In genomic region chr1:38860464-38860816, GRCh38 we compare ENCODE assay signal across 9 cellular contexts. TPM values are rescaled to one million over a fixed set of nuclear protein-coding genes. Genes with fewer than 3 reads are reported as not detected.
DNase-seq lines count a peak whose midpoint lies in the region; ATAC-seq, FAIRE-seq and TF ChIP-seq lines count a peak whose summit lies in the region.
"Had no signal": no experiment of that assay in that cellular context is flagged by ENCODE, and none has a peak within 500 bp of the region (broad histone marks: within the 10 kb centered on the region; RNA-seq: fewer than 3 reads in every experiment).

No MANE protein-coding gene starts in this region.

- no peak for ATAC-seq in HG02885 (IDR thresholded peaks at IDR 0.05; ENCODE audit: poor library complexity, unreplicated experiment)

- H3K9me3 ChIP-seq in DOHH2 (ENCODE audit: control insufficient read depth, insufficient read depth, low read length) (no peaks in the 10 kb centered on the region), OCI-LY7 (ENCODE audit: low read length) (no peaks in the 10 kb centered on the region), ovary (no peaks in the 10 kb centered on the region)

- no peak for FAIRE-seq in GM12891 (lab: Jason Lieb, UNC)

- TSS peak; percentile 62 for BruUV-seq in OCI-LY7 (replicated peaks; lab: Mats Ljungman, UMichigan)

- H4K20me1 ChIP-seq in DOHH2 (ENCODE audit: control insufficient read depth, insufficient read depth, low read depth, low read length) (peaks cover 4% of the 10 kb centered on the region; the same call in 1 of the 2 replicates), OCI-LY7 (ENCODE audit: insufficient read depth, low read length) (0 out of 2 replicates have a peak, but pooled peaks cover 4% of the 10 kb centered on the region)

- peaks cover 25% of the 10 kb centered on the region for H3K4me1 ChIP-seq in DOHH2 (ENCODE audit: control insufficient read depth, low read length)
- H3K4me1 ChIP-seq in OCI-LY7 (ENCODE audit: insufficient read depth, low read length, poor library complexity, severe bottlenecking), result peaks cover 18% of the 10 kb centered on the region
- H3K4me1 ChIP-seq in ovary (ENCODE audit: insufficient read depth), result peaks cover 9% of the 10 kb centered on the region

- H3K4me3 ChIP-seq in DOHH2 (ENCODE audit: low read length), result peak overlapping the region; percentile 99
- H3K4me3 ChIP-seq in OCI-LY7 (ENCODE audit: low read depth, low read length, poor library complexity, severe bottlenecking), result peak overlapping the region; percentile 91
- peak overlapping the region; percentile 65 for H3K4me3 ChIP-seq in epithelial cell of esophagus (ENCODE audit: low read length)
- H3K4me3 ChIP-seq in ovary, result peak overlapping the region; percentile 87

- TF ChIP-seq POLR2A in ovary (IDR thresholded peaks at IDR 0.05) (no peak), GM12891 (IDR thresholded peaks at IDR 0.05; ENCODE audit: low read depth, low read length) (no peak)

- 2 to 4% (median 2%) methylated on average over 6 of the region's 6 CpGs for WGBS in ovary, 3 donors

- H3K27ac ChIP-seq in DOHH2 (ENCODE audit: low read depth, low read length), result no peak overlapping the region
- H3K27ac ChIP-seq in OCI-LY7 (ENCODE audit: low read depth, low read length, poor library complexity, severe bottlenecking), result no peak overlapping the region
- no peak overlapping the region for H3K27ac ChIP-seq in ovary

- peaks cover 42% of the 10 kb centered on the region for H3K36me3 ChIP-seq in DOHH2 (ENCODE audit: control insufficient read depth, low read length)
- peaks cover 36% of the 10 kb centered on the region for H3K36me3 ChIP-seq in OCI-LY7 (ENCODE audit: insufficient read depth, low read length)
- H3K36me3 ChIP-seq in ovary, result no peaks in the 10 kb centered on the region

- CTCF ChIA-PET in OCI-LY7 (lab: Charles Lee; ENCODE audit: unreplicated experiment), result no interaction called here

- H3K27me3 ChIP-seq in DOHH2 (ENCODE audit: control insufficient read depth, low read length) (no peaks in the 10 kb centered on the region), ovary (no peaks in the 10 kb centered on the region)

- H3F3A ChIP-seq in DOHH2 (ENCODE audit: control insufficient read depth, insufficient read depth), result 0 out of 2 replicates have a peak, but pooled peaks cover 2% of the 10 kb centered on the region

- H3K4me2 ChIP-seq in DOHH2 (ENCODE audit: low read length) (peak overlapping the region; percentile 99), OCI-LY7 (ENCODE audit: low read length) (peak overlapping the region; percentile 92)

- H3K79me2 ChIP-seq in DOHH2 (ENCODE audit: control insufficient read depth, low read length) (peaks cover 31% of the 10 kb centered on the region), OCI-LY7 (ENCODE audit: insufficient read depth, low read depth, low read length) (peaks cover 32% of the 10 kb centered on the region)

- no peak for TF ChIP-seq EP300 in ovary (IDR thresholded peaks at IDR 0.05)

- intact Hi-C loops in OCI-LY7 (cut with micrococcal nuclease; ENCODE audit: unreplicated experiment) (no loop called here), ovary (cut with DNase I) (no loop called here)

- POLR2A ChIA-PET in OCI-LY7 (lab: Charles Lee), result interaction anchor here (0.6 to 1.2 kb wide), 2 partner anchors 11 to 20 kb away, joined by 3 to 5 read pairs; no protein-coding TSS in a partner anchor

- H3K9me2 ChIP-seq in DOHH2 (replicated peaks; ENCODE audit: control insufficient read depth, low read length) (no peaks in the 10 kb centered on the region), OCI-LY7 (ENCODE audit: insufficient read depth, low read length) (no peaks in the 10 kb centered on the region)

- peak overlapping the region; percentile 97; the same call in 1 of the 2 replicates for H2AFZ ChIP-seq in OCI-LY7 (ENCODE audit: low read length)

- DNase-seq in OCI-LY7 (ENCODE audit: low spot score), result no peak
- DNase-seq in epithelial cell of esophagus (ENCODE audit: low read depth), result peak; percentile 13
- no peak for DNase-seq in ovary
- no peak for DNase-seq in epidermal melanocyte (ENCODE audit: insufficient read length, low spot score)
- DNase-seq in GM12891 (ENCODE audit: insufficient read length, low spot score), result no peak
- DNase-seq in activated CD8-positive, alpha-beta memory T cell treated with anti-CD3 and anti-CD28 coated beads for 24 hours, result no peak

- no peak for TF ChIP-seq CTCF in DOHH2 (IDR thresholded peaks at IDR 0.05; ENCODE audit: low read depth, low read length, poor library complexity, severe bottlenecking)
- TF ChIP-seq CTCF in OCI-LY7 (conservative IDR thresholded peaks at IDR 0.05; ENCODE audit: low read length), result no peak
- TF ChIP-seq CTCF in epithelial cell of esophagus (IDR thresholded peaks at IDR 0.05; ENCODE audit: insufficient read depth, low read depth, low read length, missing control alignments), result no peak
- TF ChIP-seq CTCF in ovary (IDR thresholded peaks at IDR 0.05), result no peak

TF ChIP-seq in GM12891, 5 proteins besides CTCF, POLR2A, EP300 and RAD21:
- TF ChIP-seq PAX5 (IDR thresholded peaks at IDR 0.05; ENCODE audit: insufficient read depth, low read length, severe bottlenecking), result no peak
- no peak for TF ChIP-seq SPI1 (IDR thresholded peaks at IDR 0.05; ENCODE audit: low read depth, low read length)
- TF ChIP-seq POU2F2 (IDR thresholded peaks at IDR 0.05; ENCODE audit: low read depth, low read length), result no peak

RNA-seq across cellular contexts. Expression of gene RRAGC, which starts 0.9 kb away (rescaled TPM):
- total RNA-seq in OCI-LY7 (2014; rRNA removed; shearing (Covaris generic)), result 4.8 and 5.0 TPM in 2 replicates
- total RNA-seq in OCI-LY7 (2022) (19.1 and 19.6 TPM in 2 replicates), ovary (10 to 100 TPM; 11.4 to 30.2 (median 24.2) TPM)
- polyA plus RNA-seq in ovary, result 10 to 100 TPM; 19.4 to 37.5 TPM
- 10.3 TPM for polyA plus RNA-seq in GM12891 (2012; ENCODE audit: low read depth, missing spikeins)

RNA-seq across cellular contexts. Expression of gene MYCBP, which starts 12.7 kb away (rescaled TPM):
- 21.5 and 25.2 TPM in 2 replicates for total RNA-seq in OCI-LY7 (2014; rRNA removed; shearing (Covaris generic))
- total RNA-seq in OCI-LY7 (2022), result 38.6 and 47.6 TPM in 2 replicates
- 10 to 100 TPM in 6 of 7 donors, 1 to 10 TPM in 1; 8.8 to 15.2 (median 12.2) TPM for total RNA-seq in ovary
- polyA plus RNA-seq in ovary, result 10 to 100 TPM in 1 of 2 donors, 1 to 10 TPM in 1; 6.2 to 15.3 TPM
- polyA plus RNA-seq in GM12891 (2012; ENCODE audit: low read depth, missing spikeins), result 20.3 TPM

RNA-seq across cellular contexts. Expression of gene GJA9, which starts 20.9 kb away (rescaled TPM):
- total RNA-seq in OCI-LY7 (2014; rRNA removed; shearing (Covaris generic)), result not detected in 2 replicates
- total RNA-seq in OCI-LY7 (2022) (not detected in 2 replicates), ovary (not detected)
- not detected for polyA plus RNA-seq in ovary
- not detected for polyA plus RNA-seq in GM12891 (2012; ENCODE audit: low read depth, missing spikeins)
- total RNA-seq: T-helper 1 cell treated with Interleukin-12 subunit alpha and Interleukin-12 subunit beta and Interleukin-4 antibody, amounts not matched to agents 30 ng/mL and 1 ng/mL, for 36 hours had no signal
